In the genomic region with DNA sequence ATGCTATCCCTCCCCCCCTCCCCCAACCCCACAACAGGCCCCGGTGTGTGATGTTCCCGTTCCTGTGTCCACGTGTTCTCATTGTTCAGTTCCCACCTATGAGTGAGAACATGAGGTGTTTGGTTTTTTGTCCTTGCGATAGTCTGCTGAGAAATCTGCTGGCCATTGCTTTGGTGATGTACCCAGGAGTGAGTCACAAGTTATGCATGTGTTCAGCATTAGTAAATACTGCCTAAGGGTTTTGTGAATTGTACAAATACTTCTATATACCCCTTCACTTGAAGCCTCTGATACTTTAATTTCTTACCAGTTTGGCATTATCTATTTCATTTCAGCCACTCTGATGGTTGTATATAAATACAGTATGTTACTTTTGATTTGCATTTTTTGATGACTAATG, we compare ENCODE assay signal across 16 cellular contexts.
DNase-seq lines count a peak whose midpoint lies in the region; ATAC-seq, FAIRE-seq and TF ChIP-seq lines count a peak whose summit lies in the region.
"Had no signal": no experiment of that assay in that cellular context is flagged by ENCODE, and none has a peak within 500 bp of the region (broad histone marks: within the 10 kb centered on the region; RNA-seq: fewer than 3 reads in every experiment).

No MANE protein-coding gene starts in this region.

- DNase-seq in BJ (ENCODE audit: low read depth) (peak; percentile 69), MG63 (peak; percentile 44), dedifferentiated amniotic fluid mesenchymal stem cell (ENCODE audit: extremely low spot score) (peak; percentile 70), kidney tubule cell (ENCODE audit: low spot score) (peak; percentile 83), NCI-H2029 (lab: John Stamatoyannopoulos, UW) (no peak), D721Med (ENCODE audit: insufficient read length, low spot score) (no peak), posterior cingulate gyrus (no peak)
- DNase-seq: activated CD8-positive, alpha-beta T cell treated with anti-CD3 and anti-CD28 coated beads for 36 hours; activated naive CD8-positive, alpha-beta T cell treated with anti-CD3 and anti-CD28 coated beads, Interleukin-2, amount 10 ng/mL, durations not matched to agents 7 days and 5 days; CD8-positive, alpha-beta memory T cell; Kasumi-1; NCI-H82; T-helper 1 cell; upper lobe of right lung had no signal

- CTCF ChIA-PET in BJ (lab: Yijun Ruan, JAX) = no interaction called here

- intact Hi-C loops in posterior cingulate gyrus (cut with DNase I) = no loop called here

- H3K4me3 ChIP-seq in BJ (ENCODE audit: low read depth, low read length) = no peak overlapping the region
- H3K4me3 ChIP-seq in MG63 = no peak overlapping the region
- H3K4me3 ChIP-seq: upper lobe of right lung had no signal

- no peak for ATAC-seq in HG02623 (IDR thresholded peaks at IDR 0.05; ENCODE audit: unreplicated experiment)
- ATAC-seq: activated CD8-positive, alpha-beta T cell treated with anti-CD3 and anti-CD28 coated beads for 36 hours; upper lobe of right lung had no signal

- FAIRE-seq in D721Med (lab: Jason Lieb, UNC) = no peak
- FAIRE-seq: endometrium had no signal

- no peak for TF ChIP-seq CTCF in BJ (IDR thresholded peaks at IDR 0.05; ENCODE audit: insufficient read depth, low read depth, low read length)
- TF ChIP-seq CTCF in D721Med (IDR thresholded peaks at IDR 0.05; ENCODE audit: insufficient read depth, missing control alignments) = no peak

- H3K27me3 ChIP-seq in BJ (ENCODE audit: control insufficient read depth, insufficient read depth, low read length) (no peaks in the 10 kb centered on the region), MG63 (no peaks in the 10 kb centered on the region)
- H3K27me3 ChIP-seq: upper lobe of right lung had no signal

- H3K36me3 ChIP-seq in BJ (ENCODE audit: control insufficient read depth, insufficient read depth, low read length) = no peaks in the 10 kb centered on the region
- no peaks in the 10 kb centered on the region; the same call in 1 of the 2 replicates for H3K36me3 ChIP-seq in MG63
- H3K36me3 ChIP-seq: upper lobe of right lung had no signal

- peaks cover 11% of the 10 kb centered on the region for H3K9me3 ChIP-seq in MG63
- H3K9me3 ChIP-seq: upper lobe of right lung had no signal

- POLR2A ChIA-PET in BJ (lab: Charles Lee) = no interaction called here

Comparison
In these comparisons a context has a peak if more than half of its experiments do, and no peak if none do; other contexts are left out.
1. DNase-seq: peak in BJ (single experiment), MG63 (single experiment), dedifferentiated amniotic fluid mesenchymal stem cell (single experiment) and kidney tubule cell (single experiment); none in NCI-H2029 (single experiment), D721Med (single experiment) and posterior cingulate gyrus (0 of 10).